Comparison of ENCODE assay signal across 20 cellular contexts in the genomic region with DNA sequence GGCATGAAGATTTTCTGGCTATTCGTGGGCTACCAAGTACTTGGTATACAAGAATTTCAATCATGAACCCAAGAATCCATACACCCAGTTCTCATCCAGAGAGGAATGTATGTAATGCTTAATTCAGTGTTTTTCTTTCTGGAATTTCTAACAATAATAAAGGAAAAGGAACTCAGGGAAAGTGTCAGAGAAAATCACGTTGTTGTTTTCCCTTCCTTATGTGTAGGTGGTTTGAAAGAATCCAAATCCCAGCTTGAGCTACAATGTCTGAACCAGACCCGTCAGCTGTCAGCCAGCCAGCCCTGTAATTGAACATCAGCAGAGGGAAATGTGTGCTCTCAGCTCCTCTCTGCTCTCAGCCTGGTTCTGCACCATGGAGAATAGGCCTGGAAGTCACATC.
DNase-seq lines count a peak whose midpoint lies in the region; ATAC-seq, FAIRE-seq and TF ChIP-seq lines count a peak whose summit lies in the region.
"Had no signal": no experiment of that assay in that cellular context is flagged by ENCODE, and none has a peak within 500 bp of the region (broad histone marks: within the 10 kb centered on the region; RNA-seq: fewer than 3 reads in every experiment).

No MANE protein-coding gene starts in this region.

- H2AFZ ChIP-seq in keratinocyte (ENCODE audit: control insufficient read depth, low read length), result peak overlapping the region; percentile 84

- intact Hi-C loops in MCF 10A (cut with micrococcal nuclease), result no loop called here

- no peaks in the 10 kb centered on the region for H3K27me3 ChIP-seq in keratinocyte (ENCODE audit: control insufficient read depth, extremely low read depth, insufficient read depth, low read length)
- H3K27me3 ChIP-seq: spleen, suprapubic skin had no signal

- H3K27ac Mint-ChIP-seq in MCF 10A (ENCODE audit: low read depth, unreplicated experiment) (peak overlapping the region; percentile 78), type B pancreatic cell (peak overlapping the region; percentile 41)
- H3K27ac Mint-ChIP-seq: naive thymus-derived CD4-positive, alpha-beta T cell had no signal

- H3K9me3 Mint-ChIP-seq in MCF 10A (ENCODE audit: unreplicated experiment), result no peaks in the 10 kb centered on the region
- no peaks in the 10 kb centered on the region for H3K9me3 Mint-ChIP-seq in type B pancreatic cell

- no peak for ATAC-seq in HG02623 (IDR thresholded peaks at IDR 0.05; ENCODE audit: unreplicated experiment)
- ATAC-seq: lower lobe of right lung; naive thymus-derived CD4-positive, alpha-beta T cell had no signal

- no peak overlapping the region for H3K27ac ChIP-seq in keratinocyte (ENCODE audit: control insufficient read depth, insufficient read depth, low read length)
- H3K27ac ChIP-seq: 22Rv1, lower lobe of right lung, prostate gland, spleen, suprapubic skin had no signal

- DNase-seq in NCI-H146 (lab: John Stamatoyannopoulos, UW), result peak; percentile 24
- no peak for DNase-seq in NCI-H146 treated with DMSO at 0.1 percent for 48 hours (lab: John Stamatoyannopoulos, UW; ENCODE audit: unreplicated experiment)
- DNase-seq in MCF 10A (ENCODE audit: unreplicated experiment), result no peak
- DNase-seq in keratinocyte (ENCODE audit: low read depth, low spot score), result no peak
- no peak for DNase-seq in type B pancreatic cell (ENCODE audit: extremely low spot score, unreplicated experiment)
- no peak for DNase-seq in NCI-H446 (lab: John Stamatoyannopoulos, UW)
- no peak for DNase-seq in activated CD4-positive, alpha-beta T cell treated with anti-CD3 and anti-CD28 coated beads for 1 hour
- DNase-seq: activated CD4-positive, alpha-beta T cell treated with anti-CD3 and anti-CD28 coated beads, Interleukin-2, amount 50 U/mL, for 1 hour; anterior cingulate cortex; cortex of kidney; DMS53; lower lobe of right lung; naive thymus-derived CD4-positive, alpha-beta T cell; NCI-H1436 treated with DMSO at 0.1 percent for 48 hours; spleen had no signal

- H3K4me1 Mint-ChIP-seq in MCF 10A (ENCODE audit: insufficient read depth, unreplicated experiment), result peaks cover 28% of the 10 kb centered on the region
- H3K4me1 Mint-ChIP-seq in type B pancreatic cell (ENCODE audit: unreplicated experiment), result peaks cover 42% of the 10 kb centered on the region
- H3K4me1 Mint-ChIP-seq: CD14-positive monocyte; naive thymus-derived CD4-positive, alpha-beta T cell had no signal

- dilution Hi-C loops in keratinocyte (cut with MboI; ENCODE audit: extremely low pct_ligation_motif_present, low sequenced_read_pairs), result no loop called here

- H3K4me1 ChIP-seq in keratinocyte (ENCODE audit: control insufficient read depth, extremely low read depth, insufficient read depth, low read length), result peaks cover 23% of the 10 kb centered on the region
- H3K4me1 ChIP-seq: lower lobe of right lung, prostate gland, spleen had no signal

- CTCF ChIA-PET in MCF 10A (lab: Yijun Ruan, JAX), result no interaction called here

- H3K36me3 Mint-ChIP-seq in MCF 10A (ENCODE audit: insufficient read depth, unreplicated experiment) (peaks cover 14% of the 10 kb centered on the region), type B pancreatic cell (no peaks in the 10 kb centered on the region)
- H3K36me3 Mint-ChIP-seq: CD14-positive monocyte had no signal

- H3K9me1 ChIP-seq in keratinocyte (ENCODE audit: control insufficient read depth, extremely low read depth, insufficient read depth, low read length), result no peaks in the 10 kb centered on the region

- H3K4me3 Mint-ChIP-seq in MCF 10A (ENCODE audit: unreplicated experiment) (no peak overlapping the region), type B pancreatic cell (no peak overlapping the region)
- H3K4me3 Mint-ChIP-seq: CD14-positive monocyte; naive thymus-derived CD4-positive, alpha-beta T cell had no signal

- TF ChIP-seq CTCF in MCF 10A (IDR thresholded peaks at IDR 0.05; ENCODE audit: unreplicated experiment), result no peak
- no peak for TF ChIP-seq CTCF in keratinocyte (optimal IDR thresholded peaks at IDR 0.05 in 1 of 3, IDR thresholded peaks at IDR 0.05 in 1 of 3, conservative IDR thresholded peaks at IDR 0.05 in 1 of 3; ENCODE audit: extremely low read depth in 1 of 3, insufficient read depth in 2 of 3, low read length in 3 of 3)
- no peak for TF ChIP-seq CTCF in type B pancreatic cell (conservative IDR thresholded peaks at IDR 0.05)

- no peaks in the 10 kb centered on the region for H3K9me3 ChIP-seq in keratinocyte (ENCODE audit: control insufficient read depth, low read depth, low read length)
- H3K9me3 ChIP-seq: lower lobe of right lung, prostate gland, spleen, suprapubic skin had no signal

- no peaks in the 10 kb centered on the region for H4K20me1 ChIP-seq in keratinocyte (ENCODE audit: control insufficient read depth, extremely low read depth, insufficient read depth, low read length)

- no peak overlapping the region for H3K9ac ChIP-seq in keratinocyte (ENCODE audit: control insufficient read depth, extremely low read depth, insufficient read depth, low read length)

- no peak for FAIRE-seq in keratinocyte (lab: Jason Lieb, UNC)

- no TSS peak for BruUV-seq in MCF 10A (replicated peaks; lab: Mats Ljungman, UMichigan)

- H3K4me3 ChIP-seq in keratinocyte (ENCODE audit: control insufficient read depth in 2 of 3, extremely low read depth in 1 of 3, insufficient read depth in 2 of 3, low read depth in 1 of 3, low read length in 3 of 3), result no peak overlapping the region
- H3K4me3 ChIP-seq: lower lobe of right lung, prostate gland, spleen, suprapubic skin had no signal

- H3K36me3 ChIP-seq in keratinocyte (ENCODE audit: control insufficient read depth in 2 of 2, extremely low read depth in 1 of 2, insufficient read depth in 2 of 2, low read length in 2 of 2), result no peaks in the 10 kb centered on the region
- H3K36me3 ChIP-seq: lower lobe of right lung, prostate gland, spleen, suprapubic skin had no signal

- no peaks in the 10 kb centered on the region for H3K79me2 ChIP-seq in keratinocyte (ENCODE audit: control insufficient read depth, insufficient read depth, low read length)

- POLR2A ChIA-PET in MCF 10A (lab: Yijun Ruan, JAX), result interaction anchor here (1.0 to 1.6 kb wide), 2 partner anchors 9 to 21 kb away, joined by 3 to 4 read pairs; no protein-coding TSS in a partner anchor

- H3K4me2 ChIP-seq in keratinocyte (ENCODE audit: control insufficient read depth, extremely low read depth, insufficient read depth, low read depth, low read length), result peak overlapping the region; percentile 59

- H3K27me3 Mint-ChIP-seq in MCF 10A (ENCODE audit: insufficient read depth, unreplicated experiment) (no peaks in the 10 kb centered on the region), type B pancreatic cell (no peaks in the 10 kb centered on the region)
